In genomic region chr12:88057994-88058718, GRCh38 we compare ENCODE assay signal across 16 cellular contexts. TPM values are rescaled to one million over a fixed set of nuclear protein-coding genes. Genes with fewer than 3 reads are reported as not detected.
DNase-seq lines count a peak whose midpoint lies in the region; ATAC-seq, FAIRE-seq and TF ChIP-seq lines count a peak whose summit lies in the region.
"Had no signal": no experiment of that assay in that cellular context is flagged by ENCODE, and none has a peak within 500 bp of the region (broad histone marks: within the 10 kb centered on the region; RNA-seq: fewer than 3 reads in every experiment).

No MANE protein-coding gene starts in this region.

- WGBS in heart right ventricle, 2 donors = 72 to 73% methylated on average over 4 of the region's 4 CpGs
- 93% methylated on average over 4 of the region's 4 CpGs for WGBS in esophagus muscularis mucosa

- ATAC-seq in HG02938 (IDR thresholded peaks at IDR 0.05; ENCODE audit: unreplicated experiment) (peak; percentile 37), heart right ventricle (peak; percentile 77 to 100 (median 97)), GM19397 (IDR thresholded peaks at IDR 0.05; ENCODE audit: unreplicated experiment) (no peak), left lung (no peak)
- ATAC-seq in stimulated activated memory B cell treated with anti-CD40 and anti-IgM and Interleukin-4, amounts not matched to agents 10 μg/mL and 1 μg/mL and 100 μg/mL, for 72 hours = no peak

- peaks cover 0 to 13% (median 0%) of the 10 kb centered on the region in 9 donors for H3K4me1 ChIP-seq in heart right ventricle
- H3K4me1 ChIP-seq in left lung = no peaks in the 10 kb centered on the region
- H3K4me1 ChIP-seq in esophagus muscularis mucosa = no peaks in the 10 kb centered on the region

- H3K36me3 Mint-ChIP-seq in stimulated activated memory B cell treated with anti-CD40 and anti-IgM and Interleukin-4, amounts not matched to agents 10 μg/mL and 1 μg/mL and 100 μg/mL, for 72 hours = peaks cover 47% of the 10 kb centered on the region

- H3K27ac Mint-ChIP-seq in stimulated activated memory B cell treated with anti-CD40 and anti-IgM and Interleukin-4, amounts not matched to agents 10 μg/mL and 1 μg/mL and 100 μg/mL, for 72 hours = peak overlapping the region; percentile 4

- H3K4me1 Mint-ChIP-seq in stimulated activated memory B cell treated with anti-CD40 and anti-IgM and Interleukin-4, amounts not matched to agents 10 μg/mL and 1 μg/mL and 100 μg/mL, for 72 hours = peaks cover 14% of the 10 kb centered on the region

- H3K27ac ChIP-seq in heart right ventricle (peak overlapping the region in 8 of 10 donors; percentile 12 to 60 (median 34)), left lung (no peak overlapping the region), esophagus muscularis mucosa (replicated peaks in 1 of 4) (peak overlapping the region in 1 of 4 donors; percentile 42)
- H3K27ac ChIP-seq: pancreas had no signal

- H3K27me3 ChIP-seq in bronchial epithelial cell (ENCODE audit: control insufficient read depth, insufficient read depth, low read length) (no peaks in the 10 kb centered on the region), heart right ventricle (no peaks in the 10 kb centered on the region), left lung (no peaks in the 10 kb centered on the region), esophagus muscularis mucosa (no peaks in the 10 kb centered on the region)
- H3K27me3 ChIP-seq: pancreas had no signal

- no peak overlapping the region for H3K4me3 Mint-ChIP-seq in stimulated activated memory B cell treated with anti-CD40 and anti-IgM and Interleukin-4, amounts not matched to agents 10 μg/mL and 1 μg/mL and 100 μg/mL, for 72 hours

- TF ChIP-seq POLR2A in esophagus muscularis mucosa (IDR thresholded peaks at IDR 0.05; ENCODE audit: low read depth) = no peak

- no peaks in the 10 kb centered on the region for H3K36me3 ChIP-seq in bronchial epithelial cell (ENCODE audit: control insufficient read depth, insufficient read depth, low read length)
- H3K36me3 ChIP-seq in heart right ventricle = peaks cover 0 to 72% (median 0%) of the 10 kb centered on the region in 9 donors
- H3K36me3 ChIP-seq in left lung = peaks cover 0 to 46% of the 10 kb centered on the region in 2 donors
- H3K36me3 ChIP-seq in esophagus muscularis mucosa = peaks cover 11 to 46% (median 18%) of the 10 kb centered on the region in 4 donors

- H3K9me3 Mint-ChIP-seq in stimulated activated memory B cell treated with anti-CD40 and anti-IgM and Interleukin-4, amounts not matched to agents 10 μg/mL and 1 μg/mL and 100 μg/mL, for 72 hours = no peaks in the 10 kb centered on the region

- TF ChIP-seq CTCF in bronchial epithelial cell (IDR thresholded peaks at IDR 0.05; ENCODE audit: insufficient read depth, low read length, severe bottlenecking) (no peak), heart right ventricle (IDR thresholded peaks at IDR 0.05) (no peak), left lung (IDR thresholded peaks at IDR 0.05) (no peak), esophagus muscularis mucosa (IDR thresholded peaks at IDR 0.05) (no peak)

- FAIRE-seq in bronchial epithelial cell (lab: Jason Lieb, UNC) = no peak

- H3K9me3 ChIP-seq in heart right ventricle (no peaks in the 10 kb centered on the region), left lung (no peaks in the 10 kb centered on the region), esophagus muscularis mucosa (no peaks in the 10 kb centered on the region)
- H3K9me3 ChIP-seq: pancreas had no signal

- no peak for TF ChIP-seq EP300 in esophagus muscularis mucosa (IDR thresholded peaks at IDR 0.05)

- intact Hi-C loops in heart right ventricle (cut with DNase I) = no loop called here
- intact Hi-C loops in left lung (cut with DNase I) = no loop called here
- intact Hi-C loops in esophagus muscularis mucosa (cut with DNase I) = no loop called here

- no peaks in the 10 kb centered on the region for H3K27me3 Mint-ChIP-seq in stimulated activated memory B cell treated with anti-CD40 and anti-IgM and Interleukin-4, amounts not matched to agents 10 μg/mL and 1 μg/mL and 100 μg/mL, for 72 hours

- H3K4me3 ChIP-seq in bronchial epithelial cell (ENCODE audit: low read depth, low read length) (no peak overlapping the region), heart right ventricle (no peak overlapping the region), left lung (no peak overlapping the region), esophagus muscularis mucosa (no peak overlapping the region)
- H3K4me3 ChIP-seq: pancreas had no signal

- peak; percentile 10 for DNase-seq in bronchial epithelial cell (ENCODE audit: low read depth)
- peak; percentile 32 for DNase-seq in heart right ventricle
- DNase-seq in T-helper 1 cell = no peak
- DNase-seq in left lung = no peak
- no peak for DNase-seq in esophagus muscularis mucosa (ENCODE audit: extremely low spot score)
- DNase-seq: activated CD4-positive, alpha-beta T cell treated with anti-CD3 and anti-CD28 coated beads, Interleukin-2, amount 50 U/mL, for 4 hours; amniotic stem cell; C1 segment of cervical spinal cord; DMS79; foreskin melanocyte; KBM-7; NCI-H1436; pancreas had no signal

RNA-seq across cellular contexts. Expression of gene C12orf50, which starts 29.0 kb away (rescaled TPM):
- total RNA-seq in bronchial epithelial cell = not detected in 2 replicates
- under 1 TPM in 3 of 10 donors, not detected in 7; 0.07 to 0.10 (median 0.07) TPM for total RNA-seq in heart right ventricle
- polyA plus RNA-seq in heart right ventricle = not detected
- under 1 TPM in 1 of 2 donors, not detected in 1; 0.12 TPM for total RNA-seq in left lung
- total RNA-seq in esophagus muscularis mucosa = not detected
- polyA plus RNA-seq: pancreas had no signal

Comparison
In these comparisons a context has a peak if more than half of its experiments do, and no peak if none do; other contexts are left out.
1. ATAC-seq: peak in HG02938 (single experiment) and heart right ventricle (8 of 8); none in stimulated activated memory B cell treated with anti-CD40 and anti-IgM and Interleukin-4, amounts not matched to agents 10 μg/mL and 1 μg/mL and 100 μg/mL, for 72 hours (single experiment), GM19397 (single experiment) and left lung (single experiment).
2. DNase-seq: peak in bronchial epithelial cell (single experiment) and heart right ventricle (2 of 2); none in T-helper 1 cell (0 of 5), left lung (0 of 2) and esophagus muscularis mucosa (single experiment).
3. H3K27ac ChIP-seq: peak in heart right ventricle (8 of 10); none in left lung (0 of 2).